Comparison of ENCODE assay signal across 8 cellular contexts in genomic region chr20:25844640-25845039, GRCh38.
DNase-seq lines count a peak whose midpoint lies in the region; ATAC-seq, FAIRE-seq and TF ChIP-seq lines count a peak whose summit lies in the region.
"Not testable (repeated sequence)": the region's sequence is repeated elsewhere in the genome, so short reads cannot be mapped to it uniquely, and the experiment has no call there.

No MANE protein-coding gene starts in this region.

- not testable (repeated sequence) for H4K8ac ChIP-seq in IMR-90 (ENCODE audit: low read depth in 2 of 2, low read length in 2 of 2)

- H2AK5ac ChIP-seq in IMR-90 (ENCODE audit: low read depth, low read length): not testable (repeated sequence)

- not testable (repeated sequence) for H4K5ac ChIP-seq in IMR-90 (ENCODE audit: low read depth, low read length)

- H3K27me3 Mint-ChIP-seq in HFFc6 (ENCODE audit: insufficient read depth); astrocyte (ENCODE audit: low read depth, unreplicated experiment): not testable (repeated sequence)

- not testable (repeated sequence) for TF ChIP-seq CTCF in A549 (IDR thresholded peaks at IDR 0.05); HFFc6 (IDR thresholded peaks at IDR 0.05); IMR-90 (conservative IDR thresholded peaks at IDR 0.05; ENCODE audit: low read depth, low read length); astrocyte (IDR thresholded peaks at IDR 0.05; ENCODE audit: insufficient read depth, low read depth, low read length); gastroesophageal sphincter (IDR thresholded peaks at IDR 0.05); heart right ventricle (IDR thresholded peaks at IDR 0.05); left lung (IDR thresholded peaks at IDR 0.05)

- not testable (repeated sequence) for DNase-seq in A549 (ENCODE audit: low read depth in 1 of 2, low spot score in 1 of 2); HFFc6; IMR-90; astrocyte (ENCODE audit: low read depth); heart right ventricle; left lung; sciatic nerve (ENCODE audit: low spot score)

- not testable (repeated sequence) for H3K4me1 ChIP-seq in A549; IMR-90 (ENCODE audit: control insufficient read depth, insufficient read depth, low read length); astrocyte (ENCODE audit: insufficient read depth, low read length); gastroesophageal sphincter; heart right ventricle; left lung

- H3K4me3 ChIP-seq in A549; IMR-90 (ENCODE audit: insufficient read depth, low read depth, low read length); astrocyte (ENCODE audit: insufficient read depth, low read depth, low read length); gastroesophageal sphincter; left lung: not testable (repeated sequence)
- peak overlapping the region in 1 of 10 donors; percentile 11 for H3K4me3 ChIP-seq in heart right ventricle

- FAIRE-seq in A549 (lab: Jason Lieb, UNC); astrocyte (lab: Jason Lieb, UNC): not testable (repeated sequence)

- not testable (repeated sequence) for H3K9me3 Mint-ChIP-seq in HFFc6; astrocyte (ENCODE audit: unreplicated experiment)

- not testable (repeated sequence) for TF ChIP-seq EP300 in A549 (IDR thresholded peaks at IDR 0.05); gastroesophageal sphincter (IDR thresholded peaks at IDR 0.05)

- not testable (repeated sequence) for H2BK120ac ChIP-seq in IMR-90 (ENCODE audit: low read depth, low read length)

- not testable (repeated sequence) for H2AFZ ChIP-seq in IMR-90 (replicated peaks; ENCODE audit: low read length, poor library complexity); astrocyte (ENCODE audit: low read depth, low read length)

- ATAC-seq in A549 (peak; percentile 39 to 66; a peak in 5 of 6 replicates), IMR-90 (ENCODE audit: low read depth) (peak; percentile 57), gastroesophageal sphincter (peak; percentile 50), heart right ventricle (peak in 7 of 8 donors; percentile 44 to 83 (median 77)), left lung (peak; percentile 58), sciatic nerve (peak; percentile 85)

- H2BK5ac ChIP-seq in IMR-90 (ENCODE audit: low read depth, low read length, poor library complexity, severe bottlenecking): not testable (repeated sequence)

- CTCF ChIA-PET in A549 (lab: Yijun Ruan, JAX); IMR-90 (lab: Yijun Ruan, JAX): not testable (repeated sequence)

- intact Hi-C loops in IMR-90 (cut with micrococcal nuclease); heart right ventricle (cut with DNase I); left lung (cut with DNase I); sciatic nerve (cut with DNase I): not testable (repeated sequence)

- not testable (repeated sequence) for H3K36me3 ChIP-seq in IMR-90 (ENCODE audit: control insufficient read depth, insufficient read depth, low read length); astrocyte (ENCODE audit: insufficient read depth, low read length); gastroesophageal sphincter; heart right ventricle; left lung

- H3K18ac ChIP-seq in IMR-90 (ENCODE audit: low read depth, low read length): not testable (repeated sequence)

- H3K56ac ChIP-seq in IMR-90 (ENCODE audit: extremely low read depth, insufficient read depth, low read length): not testable (repeated sequence)

- not testable (repeated sequence) for H3K4ac ChIP-seq in IMR-90 (ENCODE audit: low read depth, low read length)

- in situ Hi-C loops in IMR-90 (cut with MboI; ENCODE audit: low sequenced_read_pairs): not testable (repeated sequence)

- H3K27ac ChIP-seq in A549; IMR-90 (ENCODE audit: insufficient read depth, low read length); astrocyte (ENCODE audit: low read depth, low read length); gastroesophageal sphincter; heart right ventricle; left lung: not testable (repeated sequence)

- H3K9me1 ChIP-seq in IMR-90 (ENCODE audit: insufficient read depth, low read length): not testable (repeated sequence)

- not testable (repeated sequence) for H3K4me2 ChIP-seq in A549; IMR-90 (ENCODE audit: low read depth, low read length)
- peak overlapping the region; percentile 39 for H3K4me2 ChIP-seq in astrocyte (ENCODE audit: low read length)

- H3K36me3 Mint-ChIP-seq in HFFc6 (ENCODE audit: low read depth); astrocyte (ENCODE audit: low read depth, unreplicated experiment): not testable (repeated sequence)

- TF ChIP-seq RAD21 in A549 (conservative IDR thresholded peaks at IDR 0.05 in 1 of 2, IDR thresholded peaks at IDR 0.05 in 1 of 2); IMR-90 (IDR thresholded peaks at IDR 0.05; ENCODE audit: low read length): not testable (repeated sequence)

- H3K79me2 ChIP-seq in astrocyte (ENCODE audit: insufficient read depth, low read length): not testable (repeated sequence)

- H4K20me1 ChIP-seq in IMR-90 (ENCODE audit: insufficient read depth, low read length); astrocyte (ENCODE audit: insufficient read depth, low read length): not testable (repeated sequence)

- not testable (repeated sequence) for H2BK15ac ChIP-seq in IMR-90 (ENCODE audit: low read depth, low read length)

- H3K4me3 Mint-ChIP-seq in HFFc6: peak overlapping the region; percentile 51; the same call in 1 of the 2 replicates
- H3K4me3 Mint-ChIP-seq in astrocyte (ENCODE audit: unreplicated experiment): not testable (repeated sequence)

- WGBS in A549 (ENCODE audit: missing lambda C conversion rate): no CpG with 5 or more reads among the region's 9 CpGs
- no CpG with 5 or more reads among the region's 9 CpGs for WGBS in IMR-90 (ENCODE audit: extremely low coverage in 2 of 2, insufficient read length in 1 of 2), 2 experiments
- no CpG with 5 or more reads among the region's 9 CpGs for WGBS in gastroesophageal sphincter (ENCODE audit: low coverage in 1 of 2), 2 donors
- WGBS in heart right ventricle, 2 donors: no CpG with 5 or more reads among the region's 9 CpGs

- POLR2A ChIA-PET in A549 (lab: Yijun Ruan, JAX); IMR-90 (lab: Charles Lee; ENCODE audit: unreplicated experiment): not testable (repeated sequence)

- TF ChIP-seq POLR2A in A549 (IDR thresholded peaks at IDR 0.05; ENCODE audit: low read length); IMR-90 (IDR thresholded peaks at IDR 0.05; ENCODE audit: low read depth, low read length); gastroesophageal sphincter (IDR thresholded peaks at IDR 0.05): not testable (repeated sequence)

- H2AK9ac ChIP-seq in IMR-90 (replicated peaks; ENCODE audit: low read depth, low read length, poor library complexity): not testable (repeated sequence)

- H4K91ac ChIP-seq in IMR-90 (ENCODE audit: insufficient read depth, low read depth, low read length): not testable (repeated sequence)

- not testable (repeated sequence) for H3K9ac ChIP-seq in IMR-90 (ENCODE audit: low read depth, low read length); astrocyte (ENCODE audit: low read length)

- not testable (repeated sequence) for H3K27ac Mint-ChIP-seq in HFFc6; astrocyte (ENCODE audit: unreplicated experiment)

- not testable (repeated sequence) for H3K4me1 Mint-ChIP-seq in HFFc6 (ENCODE audit: low read depth); astrocyte (ENCODE audit: low read depth, unreplicated experiment)

- H2BK20ac ChIP-seq in IMR-90 (ENCODE audit: low read depth, low read length): not testable (repeated sequence)

- not testable (repeated sequence) for H3K14ac ChIP-seq in IMR-90 (replicated peaks; ENCODE audit: low read depth, low read length)

- not testable (repeated sequence) for H3K79me1 ChIP-seq in IMR-90 (ENCODE audit: low read depth in 1 of 2, low read length in 2 of 2)

- not testable (repeated sequence) for H3K27me3 ChIP-seq in IMR-90 (ENCODE audit: control insufficient read depth, insufficient read depth, low read length); astrocyte (ENCODE audit: insufficient read depth, low read length); gastroesophageal sphincter; heart right ventricle; left lung

- dilution Hi-C loops in IMR-90 (cut with HindIII; ENCODE audit: low sequenced_read_pairs, unreplicated experiment): not testable (repeated sequence)

- H3K9me3 ChIP-seq in A549; IMR-90 (ENCODE audit: control insufficient read depth, insufficient read depth, low read length); astrocyte (ENCODE audit: insufficient read depth, low read depth, low read length); gastroesophageal sphincter; heart right ventricle; left lung: not testable (repeated sequence)

- H3K23ac ChIP-seq in IMR-90 (ENCODE audit: low read depth, low read length): not testable (repeated sequence)

- not testable (repeated sequence) for BruUV-seq in IMR-90 (replicated peaks; lab: Mats Ljungman, UMichigan)
